Comparison of ENCODE assay signal across 8 cellular contexts in genomic region chr6:43181621-43181941, GRCh38. TPM values are rescaled to one million over a fixed set of nuclear protein-coding genes. Genes with fewer than 3 reads are reported as not detected.
A peak's percentile ranks its signal among the peaks of the same experiment; 100 is the strongest.
DNase-seq lines count a peak whose midpoint lies in the region; ATAC-seq and TF ChIP-seq lines count a peak whose summit lies in the region.

No MANE protein-coding gene starts in this region.

- in situ Hi-C loops in Panc1 (cut with HindIII; ENCODE audit: low pct_unique_long_range_greater_than_20kb, low sequenced_read_pairs): no loop called here

- peak overlapping the region; percentile 96 for H3K27ac ChIP-seq in Panc1 (ENCODE audit: low read length)
- H3K27ac ChIP-seq in parathyroid adenoma: peak overlapping the region; percentile 51

- TF ChIP-seq CTCF in Panc1 (IDR thresholded peaks at IDR 0.05) (no peak), epithelial cell of proximal tubule (conservative IDR thresholded peaks at IDR 0.05; ENCODE audit: low read depth, low read length) (no peak), parathyroid adenoma (IDR thresholded peaks at IDR 0.05) (no peak)

- intact Hi-C loops in Panc1 (cut with micrococcal nuclease; ENCODE audit: unreplicated experiment): no loop called here

- no peaks in the 10 kb centered on the region for H3K9me3 ChIP-seq in ES-I3 (ENCODE audit: control insufficient read depth, insufficient read depth, low read length)
- H3K9me3 ChIP-seq in Panc1 (ENCODE audit: control insufficient read depth, insufficient read depth, low read depth, low read length): no peaks in the 10 kb centered on the region
- no peaks in the 10 kb centered on the region for H3K9me3 ChIP-seq in parathyroid adenoma (ENCODE audit: control insufficient read depth, low read length)

- H3K27me3 ChIP-seq in Panc1 (ENCODE audit: control insufficient read depth, insufficient read depth, low read length): no peaks in the 10 kb centered on the region
- H3K27me3 ChIP-seq in parathyroid adenoma (ENCODE audit: control insufficient read depth, insufficient read depth, low read length): no peaks in the 10 kb centered on the region

- H3K36me3 ChIP-seq in ES-I3 (ENCODE audit: insufficient read depth, low read length): peaks cover 2% of the 10 kb centered on the region; the same call in 1 of the 2 replicates
- peaks cover 7% of the 10 kb centered on the region for H3K36me3 ChIP-seq in Panc1 (ENCODE audit: control insufficient read depth, insufficient read depth, low read length)
- no peaks in the 10 kb centered on the region for H3K36me3 ChIP-seq in parathyroid adenoma (ENCODE audit: control insufficient read depth, insufficient read depth, low read length)

- H3K9ac ChIP-seq in ES-I3 (ENCODE audit: low read depth, low read length) (peak overlapping the region; percentile 76), parathyroid adenoma (peak overlapping the region; percentile 16)

- POLR2A ChIA-PET in Panc1 (lab: Charles Lee): interaction anchor here (0.8 kb wide), 1 partner anchor 168 kb away, joined by 3 read pairs; the partner anchor contains the start of genes KLHDC3 and MEA1

- peak overlapping the region; percentile 78 for H2AFZ ChIP-seq in parathyroid adenoma

- H3K4me1 ChIP-seq in ES-I3 (ENCODE audit: insufficient read depth, low read length) (peaks cover 13% of the 10 kb centered on the region; the same call in 1 of the 2 replicates), Panc1 (ENCODE audit: control insufficient read depth, insufficient read depth, low read length) (peaks cover 21% of the 10 kb centered on the region), parathyroid adenoma (peaks cover 6% of the 10 kb centered on the region)

- CTCF ChIA-PET in Panc1 (lab: Charles Lee): no interaction called here

- peaks cover 4% of the 10 kb centered on the region for H3K79me2 ChIP-seq in parathyroid adenoma

- ATAC-seq in Panc1: no peak; the same call in 1 of the 2 replicates
- no peak for ATAC-seq in GM19467 (IDR thresholded peaks at IDR 0.05; ENCODE audit: unreplicated experiment)

- peak overlapping the region; percentile 83 to 84 for H3K4me3 ChIP-seq in Panc1 (ENCODE audit: low read depth in 2 of 2, low read length in 2 of 2)
- peak overlapping the region; percentile 97 for H3K4me3 ChIP-seq in epithelial cell of proximal tubule (ENCODE audit: low read depth, low read length)
- peak overlapping the region; percentile 90 for H3K4me3 ChIP-seq in parathyroid adenoma (ENCODE audit: low read depth, low read length)

- DNase-seq in Panc1 (ENCODE audit: low read depth, low spot score): no peak
- DNase-seq in epithelial cell of proximal tubule (ENCODE audit: low read depth): no peak
- DNase-seq in GM19238 (ENCODE audit: insufficient read length, low spot score): no peak
- no peak for DNase-seq in foreskin melanocyte
- no peak for DNase-seq in islet precursor cell

- H3K4me2 ChIP-seq in parathyroid adenoma (ENCODE audit: low read length): peak overlapping the region; percentile 96

- no TSS peak for BruUV-seq in Panc1 (replicated peaks; lab: Mats Ljungman, UMichigan)

RNA-seq across cellular contexts. Expression of gene CUL9, which starts 0.4 kb away (rescaled TPM):
- total RNA-seq in Panc1 (2021; ENCODE audit: unreplicated experiment): 54.3 TPM
- polyA plus RNA-seq in Panc1 (2012; ENCODE audit: insufficient read length): 41.2 TPM
- 17.8 and 18.4 TPM in 2 replicates for total RNA-seq in epithelial cell of proximal tubule

RNA-seq across cellular contexts. Expression of gene SRF, which starts 10.5 kb away (rescaled TPM):
- 48.9 TPM for total RNA-seq in Panc1 (2021; ENCODE audit: unreplicated experiment)
- 60.8 TPM for polyA plus RNA-seq in Panc1 (2012; ENCODE audit: insufficient read length)
- 25.0 and 33.9 TPM in 2 replicates for total RNA-seq in epithelial cell of proximal tubule

RNA-seq across cellular contexts. Expression of gene DNPH1, which starts 47.7 kb away (rescaled TPM):
- total RNA-seq in Panc1 (2021; ENCODE audit: unreplicated experiment): 67.3 TPM
- polyA plus RNA-seq in Panc1 (2012; ENCODE audit: insufficient read length): 194 TPM
- total RNA-seq in epithelial cell of proximal tubule: 140 and 299 TPM in 2 replicates
